ENCODE assay signal across 24 cellular contexts in genomic region chr7:101114492-101114891, GRCh38. TPM values are rescaled to one million over a fixed set of nuclear protein-coding genes. Genes with fewer than 3 reads are reported as not detected.
DNase-seq lines count a peak whose midpoint lies in the region; ATAC-seq and TF ChIP-seq lines count a peak whose summit lies in the region.
"Had no signal": no experiment of that assay in that cellular context is flagged by ENCODE, and none has a peak within 500 bp of the region (broad histone marks: within the 10 kb centered on the region; RNA-seq: fewer than 3 reads in every experiment).

No MANE protein-coding gene starts in this region.

- H3K4ac ChIP-seq in neuronal stem cell (ENCODE audit: low read length): no peak overlapping the region

- ATAC-seq in HG03354 (IDR thresholded peaks at IDR 0.05; ENCODE audit: poor library complexity, severe bottlenecking, unreplicated experiment): no peak
- no peak for ATAC-seq in HG03571 (IDR thresholded peaks at IDR 0.05; ENCODE audit: unreplicated experiment)
- ATAC-seq: body of pancreas, GM12878, heart right ventricle had no signal

- H3K79me1 ChIP-seq in neuronal stem cell (ENCODE audit: low read depth, low read length): no peaks in the 10 kb centered on the region

- H3K4me2 ChIP-seq in BLaER1 treated with 17β-estradiol and CSF1 and Interleukin-3, amounts not matched to agents 10 nM and 100 nM: peak overlapping the region in 7 of 11 experiments; percentile 1 to 51 (median 37); a peak in 11 of 22 replicates
- H3K4me2 ChIP-seq in neuronal stem cell (ENCODE audit: insufficient read depth, low read length, poor library complexity, severe bottlenecking): no peak overlapping the region

- no peaks in the 10 kb centered on the region for H3K27me3 ChIP-seq in BLaER1 treated with 17β-estradiol and CSF1 and Interleukin-3, amounts not matched to agents 10 nM and 100 nM
- H3K27me3 ChIP-seq in NT2/D1 (ENCODE audit: insufficient read depth, insufficient read length) (no peaks in the 10 kb centered on the region), neuronal stem cell (ENCODE audit: control insufficient read depth in 3 of 3, insufficient read depth in 3 of 3, low read depth in 1 of 3, low read length in 3 of 3) (no peaks in the 10 kb centered on the region), A673 (replicated peaks; ENCODE audit: insufficient read depth, low read depth, low read length, poor library complexity) (no peaks in the 10 kb centered on the region)
- H3K27me3 ChIP-seq: body of pancreas, heart right ventricle, stomach had no signal

- H3K4me1 Mint-ChIP-seq in chondrocyte (ENCODE audit: low read depth): peaks cover 77% of the 10 kb centered on the region

- peak overlapping the region; percentile 56 for H2AFZ ChIP-seq in neuronal stem cell (ENCODE audit: low read length)
- H2AFZ ChIP-seq: PC-9 had no signal

- intact Hi-C loops in A673 (cut with micrococcal nuclease; ENCODE audit: unreplicated experiment): no loop called here

- no peaks in the 10 kb centered on the region for H3K9me3 ChIP-seq in BLaER1 treated with 17β-estradiol and CSF1 and Interleukin-3, amounts not matched to agents 10 nM and 100 nM (replicated peaks in 1 of 11)
- H3K9me3 ChIP-seq in NT2/D1 (ENCODE audit: insufficient read depth, low read length) (no peaks in the 10 kb centered on the region), neuronal stem cell (replicated peaks in 1 of 2; ENCODE audit: control insufficient read depth in 2 of 2, insufficient read depth in 1 of 2, low read depth in 1 of 2, low read length in 2 of 2) (no peaks in the 10 kb centered on the region), A673 (ENCODE audit: low read depth, low read length, poor library complexity, severe bottlenecking) (no peaks in the 10 kb centered on the region)
- H3K9me3 ChIP-seq: body of pancreas, heart right ventricle, stomach had no signal

- peak overlapping the region in 2 of 11 experiments; percentile 9 to 24; a peak in 1 of 22 replicates for H3K9ac ChIP-seq in BLaER1 treated with 17β-estradiol and CSF1 and Interleukin-3, amounts not matched to agents 10 nM and 100 nM
- peak overlapping the region; percentile 21 for H3K9ac ChIP-seq in NT2/D1 (ENCODE audit: insufficient read length, low read depth)
- H3K9ac ChIP-seq in neuronal stem cell (ENCODE audit: low read depth, low read length, poor library complexity): no peak overlapping the region

- H2BK120ac ChIP-seq in neuronal stem cell (ENCODE audit: low read depth, low read length): no peak overlapping the region

- no peaks in the 10 kb centered on the region for H3K9me3 Mint-ChIP-seq in chondrocyte (ENCODE audit: low read depth)
- H3K9me3 Mint-ChIP-seq: activated CD4-positive, alpha-beta memory T cell treated with anti-CD3 and anti-CD28 coated beads for 36 hours; activated T-cell treated with anti-CD3 and anti-CD28 coated beads, Interleukin-2, amount 50 U/mL, for 24 hours had no signal

- no peak overlapping the region for H3K4me3 Mint-ChIP-seq in chondrocyte (ENCODE audit: unreplicated experiment)
- H3K4me3 Mint-ChIP-seq: activated CD4-positive, alpha-beta memory T cell treated with anti-CD3 and anti-CD28 coated beads for 36 hours; activated T-cell treated with anti-CD3 and anti-CD28 coated beads, Interleukin-2, amount 50 U/mL, for 24 hours had no signal

- no peak overlapping the region for H2BK5ac ChIP-seq in neuronal stem cell (ENCODE audit: low read length)

- H3K36me3 ChIP-seq in BLaER1 treated with 17β-estradiol and CSF1 and Interleukin-3, amounts not matched to agents 10 nM and 100 nM: no peaks in the 10 kb centered on the region
- H3K36me3 ChIP-seq in NT2/D1 (ENCODE audit: insufficient read depth, insufficient read length, low read length) (no peaks in the 10 kb centered on the region), neuronal stem cell (replicated peaks in 1 of 2; ENCODE audit: control insufficient read depth in 2 of 2, insufficient read depth in 2 of 2, low read length in 2 of 2) (no peaks in the 10 kb centered on the region), A673 (ENCODE audit: insufficient read depth, low read length, poor library complexity, severe bottlenecking) (no peaks in the 10 kb centered on the region)
- H3K36me3 ChIP-seq: heart right ventricle, stomach had no signal

- no peak overlapping the region for H3K4me3 ChIP-seq in BLaER1 treated with 17β-estradiol and CSF1 and Interleukin-3, amounts not matched to agents 10 nM and 100 nM
- H3K4me3 ChIP-seq in NT2/D1 (ENCODE audit: insufficient read length, low read depth) (no peak overlapping the region), neuronal stem cell (ENCODE audit: low read length in 2 of 2) (no peak overlapping the region), A673 (ENCODE audit: low read depth, low read length, poor library complexity, severe bottlenecking) (no peak overlapping the region)
- H3K4me3 ChIP-seq: body of pancreas, GM12878, heart right ventricle, PC-9, stomach had no signal

- CTCF ChIA-PET in A673 (lab: Charles Lee): interaction anchor here (0.5 kb wide), 1 partner anchor 30 kb away, joined by 9 read pairs; no protein-coding TSS in a partner anchor

- no peak overlapping the region for H3K18ac ChIP-seq in neuronal stem cell (ENCODE audit: low read length)

- BruUV-seq in A673 (replicated peaks; lab: Mats Ljungman, UMichigan): no TSS peak

- POLR2A ChIA-PET in A673 (lab: Charles Lee; ENCODE audit: low non-redundant PET): no interaction called here

- H2BK15ac ChIP-seq in neuronal stem cell (ENCODE audit: low read length): no peak overlapping the region

- peaks cover 0 to 37% (median 14%) of the 10 kb centered on the region in 10 experiments; a peak in 15 of 20 replicates for H3K4me1 ChIP-seq in BLaER1 treated with 17β-estradiol and CSF1 and Interleukin-3, amounts not matched to agents 10 nM and 100 nM
- H3K4me1 ChIP-seq in NT2/D1 (ENCODE audit: insufficient read depth, insufficient read length) (peaks cover 11% of the 10 kb centered on the region), neuronal stem cell (ENCODE audit: control insufficient read depth in 2 of 2, insufficient read depth in 1 of 2, low read depth in 1 of 2, low read length in 2 of 2) (peaks cover 0 to 2% of the 10 kb centered on the region in 2 donors), A673 (ENCODE audit: insufficient read depth, low read length, poor library complexity, severe bottlenecking) (no peaks in the 10 kb centered on the region)
- H3K4me1 ChIP-seq: body of pancreas had no signal

- TF ChIP-seq CTCF in chondrocyte (IDR thresholded peaks at IDR 0.05) (no peak), A673 (conservative IDR thresholded peaks at IDR 0.05; ENCODE audit: low read depth, low read length) (no peak)

- no peak overlapping the region for H3K27ac ChIP-seq in BLaER1 treated with 17β-estradiol and CSF1 and Interleukin-3, amounts not matched to agents 10 nM and 100 nM
- no peak overlapping the region for H3K27ac ChIP-seq in neuronal stem cell (replicated peaks; ENCODE audit: low read length)
- H3K27ac ChIP-seq in A673 (ENCODE audit: low read depth, low read length, poor library complexity, severe bottlenecking): no peak overlapping the region
- H3K27ac ChIP-seq: body of pancreas, HL-60, PC-9, stomach had no signal

- H3K27ac Mint-ChIP-seq in chondrocyte (ENCODE audit: unreplicated experiment): peak overlapping the region; percentile 95
- H3K27ac Mint-ChIP-seq: activated CD4-positive, alpha-beta memory T cell treated with anti-CD3 and anti-CD28 coated beads for 36 hours; activated T-cell treated with anti-CD3 and anti-CD28 coated beads, Interleukin-2, amount 50 U/mL, for 24 hours had no signal

- no peaks in the 10 kb centered on the region; a peak in 2 of 22 replicates for H4K20me1 ChIP-seq in BLaER1 treated with 17β-estradiol and CSF1 and Interleukin-3, amounts not matched to agents 10 nM and 100 nM

- no peak overlapping the region for H3K23ac ChIP-seq in neuronal stem cell (ENCODE audit: low read depth, low read length, poor library complexity)

- no peak overlapping the region for H4K8ac ChIP-seq in neuronal stem cell (ENCODE audit: low read depth, low read length)

- WGBS in neuronal stem cell (ENCODE audit: extremely low coverage in 2 of 2, insufficient read length in 2 of 2, insufficient replicate concordance in 1 of 2), 2 donors: no CpG with 5 or more reads among the region's 8 CpGs

- no peaks in the 10 kb centered on the region for H3K27me3 Mint-ChIP-seq in chondrocyte (ENCODE audit: low read depth)

- no peak overlapping the region for H2BK12ac ChIP-seq in neuronal stem cell (ENCODE audit: low read length)

- H2AK5ac ChIP-seq in neuronal stem cell (ENCODE audit: low read depth, low read length): no peak overlapping the region

- H3K36me3 Mint-ChIP-seq in chondrocyte (ENCODE audit: low read depth): no peaks in the 10 kb centered on the region
- H3K36me3 Mint-ChIP-seq: activated CD4-positive, alpha-beta memory T cell treated with anti-CD3 and anti-CD28 coated beads for 36 hours had no signal

- no peak overlapping the region for H3K14ac ChIP-seq in neuronal stem cell (ENCODE audit: low read length)

- no peak overlapping the region for H4K91ac ChIP-seq in neuronal stem cell (ENCODE audit: low read depth, low read length, poor library complexity)

- no peak for DNase-seq in NT2/D1 (ENCODE audit: low read depth, low spot score)
- DNase-seq in chondrocyte (ENCODE audit: low spot score): no peak
- no peak for DNase-seq in neuronal stem cell (ENCODE audit: low spot score)
- DNase-seq in globus pallidus (ENCODE audit: low spot score): no peak
- DNase-seq in A673 (ENCODE audit: low spot score): no peak
- DNase-seq: activated CD4-positive, alpha-beta memory T cell treated with anti-CD3 and anti-CD28 coated beads for 36 hours; activated naive CD4-positive, alpha-beta T cell treated with anti-CD3 and anti-CD28 coated beads, Interleukin-2, amount 50 U/mL, for 16 hours; activated T-cell treated with anti-CD3 and anti-CD28 coated beads, Interleukin-2, amount 50 U/mL, for 24 hours; body of pancreas; COR-L47; dermis blood vessel endothelial cell; heart right ventricle; kidney; NCI-H1092 treated with DMSO at 0.1 percent for 48 hours; NCI-H526 treated with DMSO at 0.1 percent for 48 hours; PC-9; retina; stomach; SW 1271 had no signal

RNA-seq across cellular contexts. Expression of gene SERPINE1, which starts 12.4 kb away (rescaled TPM):
- total RNA-seq in chondrocyte: 794 to 1,203 TPM (median 1,180 TPM) in 3 replicates
- polyA plus RNA-seq in neuronal stem cell (2013, experiment 1 of 2): 2.3 TPM
- 2.2 TPM for polyA plus RNA-seq in neuronal stem cell (2013, experiment 2 of 2)
- total RNA-seq in A673 (2021): 4.7 and 5.3 TPM in 2 replicates

RNA-seq across cellular contexts. Expression of gene TRIM56, which starts 29.2 kb away (rescaled TPM):
- 26.1 to 35.7 TPM (median 30.4 TPM) in 3 replicates for total RNA-seq in chondrocyte
- 3.3 TPM for polyA plus RNA-seq in neuronal stem cell (2013, experiment 1 of 2)
- polyA plus RNA-seq in neuronal stem cell (2013, experiment 2 of 2): 3.7 TPM
- 27.5 and 32.3 TPM in 2 replicates for total RNA-seq in A673 (2021)

RNA-seq across cellular contexts. Expression of gene AP1S1, which starts 39.8 kb away (rescaled TPM):
- total RNA-seq in chondrocyte: 55.9 to 60.5 TPM (median 60.4 TPM) in 3 replicates
- polyA plus RNA-seq in neuronal stem cell (2013, experiment 1 of 2): 50.8 TPM
- polyA plus RNA-seq in neuronal stem cell (2013, experiment 2 of 2): 51.6 TPM
- total RNA-seq in A673 (2021): 71.3 and 79.0 TPM in 2 replicates

RNA-seq across cellular contexts. Expression of gene VGF, which starts 50.9 kb away (rescaled TPM):
- total RNA-seq in chondrocyte: 0.22 to 0.26 TPM in 2 of 3 replicates, not detected in the other
- polyA plus RNA-seq in neuronal stem cell (2013, experiment 1 of 2): 3.6 TPM
- polyA plus RNA-seq in neuronal stem cell (2013, experiment 2 of 2): 3.9 TPM
- 14.4 and 16.0 TPM in 2 replicates for total RNA-seq in A673 (2021)
- total RNA-seq: activated CD4-positive, alpha-beta memory T cell treated with anti-CD3 and anti-CD28 coated beads for 36 hours; dermis blood vessel endothelial cell; heart right ventricle had no signal

Comparison
In these comparisons a context has a peak if more than half of its experiments do, and no peak if none do; other contexts are left out.
1. RNA of gene SERPINE1, which starts 12.4 kb away (total RNA-seq): 794 to 1,203 TPM in chondrocyte; 4.7 to 5.3 TPM in A673; every median in the first group is over 100 times any median in the second.